In genomic region chr1:210022044-210022443, GRCh38 we compare ENCODE assay signal across 31 cellular contexts.
"Had no signal": no experiment of that assay in that cellular context is flagged by ENCODE, and none has a peak within 500 bp of the region (broad histone marks: within the 10 kb centered on the region; RNA-seq: fewer than 3 reads in every experiment).

No MANE protein-coding gene starts in this region.

- H3K27me3 Mint-ChIP-seq: progenitor cell of endocrine pancreas; stimulated activated memory B cell treated with anti-CD40 and anti-IgM and Interleukin-4, amounts not matched to agents 10 μg/mL and 1 μg/mL and 100 μg/mL, for 72 hours; stimulated activated naive CD8-positive, alpha-beta T cell treated with anti-CD3 and anti-CD28 coated beads, Interleukin-15, amount 100 ng/mL, for 72 hours; type B pancreatic cell had no signal

- H3K36me3 ChIP-seq: neural progenitor cell, ovary, spleen, suprapubic skin, tibial artery, transverse colon, upper lobe of right lung, uterus had no signal

- H3K27ac ChIP-seq: neural progenitor cell, ovary, parathyroid adenoma, psoas muscle, skin epidermis, spleen, suprapubic skin, testis, tibial artery, transverse colon, upper lobe of right lung, uterus had no signal

- H3K79me2 ChIP-seq: parathyroid adenoma had no signal

- H3K9ac ChIP-seq: neural progenitor cell, parathyroid adenoma had no signal

- H3K27ac Mint-ChIP-seq: natural killer cell; nephron; neural progenitor cell; progenitor cell of endocrine pancreas; stimulated activated memory B cell treated with anti-CD40 and anti-IgM and Interleukin-4, amounts not matched to agents 10 μg/mL and 1 μg/mL and 100 μg/mL, for 72 hours; stimulated activated naive CD8-positive, alpha-beta T cell treated with anti-CD3 and anti-CD28 coated beads, Interleukin-15, amount 100 ng/mL, for 72 hours; type B pancreatic cell had no signal

- H3K9me3 ChIP-seq: ovary, psoas muscle, spleen, suprapubic skin, testis, tibial artery, transverse colon, upper lobe of right lung, uterus had no signal

- H3K4me3 Mint-ChIP-seq: natural killer cell; nephron; neural progenitor cell; stimulated activated memory B cell treated with anti-CD40 and anti-IgM and Interleukin-4, amounts not matched to agents 10 μg/mL and 1 μg/mL and 100 μg/mL, for 72 hours; stimulated activated naive CD8-positive, alpha-beta T cell treated with anti-CD3 and anti-CD28 coated beads, Interleukin-15, amount 100 ng/mL, for 72 hours; type B pancreatic cell had no signal

- H3K9me3 Mint-ChIP-seq: natural killer cell; nephron; neural progenitor cell; stimulated activated memory B cell treated with anti-CD40 and anti-IgM and Interleukin-4, amounts not matched to agents 10 μg/mL and 1 μg/mL and 100 μg/mL, for 72 hours; stimulated activated naive CD8-positive, alpha-beta T cell treated with anti-CD3 and anti-CD28 coated beads, Interleukin-15, amount 100 ng/mL, for 72 hours; type B pancreatic cell had no signal

- H3K4me2 ChIP-seq: neural progenitor cell, smooth muscle cell had no signal

- H3K4me3 ChIP-seq: neural progenitor cell, ovary, psoas muscle, skin epidermis, smooth muscle cell, spleen, suprapubic skin, testis, tibial artery, transverse colon, upper lobe of right lung, uterus had no signal

- H3K4me1 Mint-ChIP-seq: natural killer cell; nephron; neural progenitor cell; stimulated activated memory B cell treated with anti-CD40 and anti-IgM and Interleukin-4, amounts not matched to agents 10 μg/mL and 1 μg/mL and 100 μg/mL, for 72 hours; stimulated activated naive CD8-positive, alpha-beta T cell treated with anti-CD3 and anti-CD28 coated beads, Interleukin-15, amount 100 ng/mL, for 72 hours had no signal

- H2AFZ ChIP-seq: neural progenitor cell, parathyroid adenoma had no signal

- H3K27me3 ChIP-seq: neural progenitor cell, ovary, spleen, suprapubic skin, testis, tibial artery, transverse colon, upper lobe of right lung, uterus had no signal

- H3K36me3 Mint-ChIP-seq: natural killer cell; neural progenitor cell; stimulated activated memory B cell treated with anti-CD40 and anti-IgM and Interleukin-4, amounts not matched to agents 10 μg/mL and 1 μg/mL and 100 μg/mL, for 72 hours; type B pancreatic cell had no signal

- ATAC-seq: natural killer cell; psoas muscle; right cardiac atrium; sciatic nerve; stimulated activated memory B cell treated with anti-CD40 and anti-IgM and Interleukin-4, amounts not matched to agents 10 μg/mL and 1 μg/mL and 100 μg/mL, for 72 hours; stimulated activated naive CD8-positive, alpha-beta T cell treated with anti-CD3 and anti-CD28 coated beads, Interleukin-15, amount 100 ng/mL, for 72 hours; stimulated activated naive CD8-positive, alpha-beta T cell treated with anti-CD3 and anti-CD28 coated beads, Interleukin-15, Interleukin-2, amounts not matched to agents 100 U/mL and 50 U/mL, for 24 hours; upper lobe of right lung had no signal

- H3K4me1 ChIP-seq: neural progenitor cell, parathyroid adenoma, psoas muscle, spleen, suprapubic skin, testis, tibial artery, transverse colon, upper lobe of right lung, uterus had no signal

- DNase-seq: natural killer cell; occipital lobe; ovary; posterior cingulate gyrus; psoas muscle; right cardiac atrium; spleen; stimulated activated CD4-positive, alpha-beta T cell treated with anti-CD3 and anti-CD28 coated beads, Interleukin-12 subunit alpha, Interleukin-12 subunit beta, amount 100 ng/mL, for 4 hours; stimulated activated CD4-positive, alpha-beta T cell treated with anti-CD3 and anti-CD28 coated beads, Interleukin-1b, Interleukin-23, amount 100 ng/mL, for 48 hours; stimulated activated CD4-positive, alpha-beta T cell treated with anti-CD3 and anti-CD28 coated beads, Interleukin-4, amount 100 ng/mL, for 1 hour; stimulated activated CD4-positive, alpha-beta T cell treated with anti-CD3 and anti-CD28 coated beads, Interleukin-4, amount 100 ng/mL, for 4 hours; stimulated activated CD8-positive, alpha-beta memory T cell treated with anti-CD3 and anti-CD28 coated beads, Interleukin-4, amount 100 ng/mL, for 48 hours; stimulated activated naive CD4-positive, alpha-beta T cell; stimulated activated naive CD8-positive, alpha-beta T cell treated with anti-CD3 and anti-CD28 coated beads, Interleukin-15, amount 100 ng/mL, for 72 hours; stimulated activated naive CD8-positive, alpha-beta T cell treated with anti-CD3 and anti-CD28 coated beads, Interleukin-15, Interleukin-2, amounts not matched to agents 100 U/mL and 50 U/mL, for 24 hours; substantia nigra; testis; tibial artery; transverse colon; upper lobe of right lung; uterus had no signal
